ENCODE assay signal across 13 cellular contexts in the genomic region with DNA sequence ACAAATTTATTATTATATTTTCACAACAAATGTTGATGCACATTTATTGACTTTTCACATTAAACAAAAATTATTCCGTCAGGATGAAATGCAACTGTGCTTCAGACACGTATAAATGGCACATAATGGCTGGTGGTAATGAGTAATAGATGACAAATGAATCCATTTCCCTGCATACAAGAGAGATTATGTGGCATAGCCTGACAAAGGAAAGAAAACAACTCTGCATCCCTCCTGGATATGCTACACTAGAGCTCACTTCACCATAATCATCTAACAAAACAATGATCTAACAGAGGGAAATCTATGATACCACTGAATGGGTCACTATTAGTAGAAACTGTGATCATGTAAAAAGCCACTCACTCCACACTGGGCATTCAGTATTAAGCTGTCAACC.
"Had no signal": no experiment of that assay in that cellular context is flagged by ENCODE, and none has a peak within 500 bp of the region (broad histone marks: within the 10 kb centered on the region; RNA-seq: fewer than 3 reads in every experiment).

No MANE protein-coding gene starts in this region.

- ATAC-seq: heart right ventricle had no signal

- H3K4me3 ChIP-seq: heart right ventricle, uterus had no signal

- H3K36me3 ChIP-seq: heart right ventricle, uterus had no signal

- FAIRE-seq: small intestine, TTC549 had no signal

- H3K27me3 ChIP-seq: heart right ventricle, uterus had no signal

- DNase-seq: activated CD4-positive, alpha-beta T cell treated with anti-CD3 and anti-CD28 coated beads, Interleukin-2, amount 50 U/mL, for 1 hour; activated CD4-positive, CD25-positive, alpha-beta regulatory T cell; activated naive CD4-positive, alpha-beta T cell treated with anti-CD3 and anti-CD28 coated beads, Interleukin-2, amount 50 U/mL, for 16 hours; activated T-cell treated with anti-CD3 and anti-CD28 coated beads for 4 hours; amygdala; foreskin melanocyte; heart right ventricle; islet precursor cell; retina; small intestine; T-helper 2 cell; uterus had no signal
